ENCODE assay signal across 8 cellular contexts in the genomic region with DNA sequence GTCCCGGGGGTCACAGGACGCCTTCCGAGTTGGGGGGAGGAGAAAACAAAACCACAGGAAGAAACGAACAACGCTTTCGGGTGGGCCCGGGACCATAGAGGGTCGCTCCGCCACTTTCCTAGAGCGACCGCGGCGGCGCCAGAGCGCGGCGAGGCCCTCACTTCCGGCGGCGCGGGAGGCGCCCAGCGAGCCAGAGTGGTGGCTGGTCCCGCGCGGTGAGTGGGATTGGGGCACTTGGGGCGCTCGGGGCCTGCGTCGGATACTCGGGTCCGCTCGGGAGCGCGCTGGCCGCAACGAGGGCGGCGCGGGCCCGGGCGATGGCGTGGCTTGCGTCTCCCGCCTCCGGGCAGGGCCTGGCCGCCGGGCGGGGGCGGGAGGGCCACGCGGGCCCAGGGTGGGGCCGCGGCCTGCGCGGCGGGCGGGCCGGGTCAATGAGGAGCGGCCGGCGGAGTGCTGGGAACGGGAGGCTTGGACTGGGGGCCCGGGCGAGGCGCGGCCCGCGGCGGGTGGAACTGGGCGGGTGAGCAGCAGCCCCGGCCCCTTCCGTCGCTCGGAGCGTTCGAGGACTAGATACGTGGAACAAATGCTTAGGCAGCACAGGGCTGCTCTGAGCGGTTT. TPM values are rescaled to one million over a fixed set of nuclear protein-coding genes. Genes with fewer than 3 reads are reported as not detected.
DNase-seq lines count a peak whose midpoint lies in the region; ATAC-seq and TF ChIP-seq lines count a peak whose summit lies in the region.

A gene (plus strand): TSS at position 160 of the 618 bp plus-strand sequence. CDS start 2,446 bp downstream, outside the sequence.

- ATAC-seq in GM18511 (IDR thresholded peaks at IDR 0.05; ENCODE audit: unreplicated experiment) (peak; percentile 81), HG02981 (IDR thresholded peaks at IDR 0.05; ENCODE audit: unreplicated experiment) (peak; percentile 55)
- peak; percentile 77 for ATAC-seq in effector memory CD8-positive, alpha-beta T cell (replicated peaks)

- H2AK5ac ChIP-seq in mesendoderm (ENCODE audit: low read length): no peak within 1 kb of the TSS

- peak within 1 kb of the TSS; percentile 73 for H3K18ac ChIP-seq in mesendoderm (ENCODE audit: low read length)

- H3K36me3 Mint-ChIP-seq in effector memory CD8-positive, alpha-beta T cell (ENCODE audit: insufficient read depth): peaks cover 32% of the 10 kb centered on the region

- no CpG with 5 or more reads among the region's 79 CpGs for WGBS in mesendoderm (ENCODE audit: extremely low coverage, insufficient coverage, low lambda C conversion rate)

- H3K9ac ChIP-seq in mesendoderm (ENCODE audit: low read length): peak within 1 kb of the TSS; percentile 93

- H3K79me2 ChIP-seq in mesendoderm (ENCODE audit: control insufficient read depth, insufficient read depth, low read length): peaks cover 13% of the 10 kb centered on the region

- BruUV-seq in A673 (replicated peaks; lab: Mats Ljungman, UMichigan): no TSS peak

- intact Hi-C loops in A673 (cut with micrococcal nuclease; ENCODE audit: unreplicated experiment): loop anchor here (10.0 kb wide), 1 partner anchor 674 kb away; a partner anchor contains a TSS

- H3K27me3 Mint-ChIP-seq in effector memory CD8-positive, alpha-beta T cell: no peaks in the 10 kb centered on the region

- H3K4me2 ChIP-seq in mesendoderm (ENCODE audit: low read length): peak within 1 kb of the TSS; percentile 93

- POLR2A ChIA-PET in A673 (lab: Charles Lee; ENCODE audit: low non-redundant PET): no interaction called here

- peaks cover 23 to 33% of the 10 kb centered on the region in 2 donors for H3K4me1 Mint-ChIP-seq in effector memory CD8-positive, alpha-beta T cell (ENCODE audit: low read depth in 2 of 2)

- H3K4me3 ChIP-seq in A673 (ENCODE audit: low read depth, low read length, poor library complexity, severe bottlenecking) (peak within 1 kb of the TSS; percentile 55), mesendoderm (ENCODE audit: low read length) (peak within 1 kb of the TSS; percentile 93)

- H3K36me3 ChIP-seq in A673 (ENCODE audit: insufficient read depth, low read length, poor library complexity, severe bottlenecking) (peaks cover 27% of the 10 kb centered on the region), mesendoderm (ENCODE audit: control insufficient read depth, insufficient read depth, low read length) (no peaks in the 10 kb centered on the region)

- peak within 1 kb of the TSS; percentile 97 for H3K56ac ChIP-seq in mesendoderm (ENCODE audit: low read length)

- no peaks in the 10 kb centered on the region for H3K27me3 ChIP-seq in A673 (replicated peaks; ENCODE audit: insufficient read depth, low read depth, low read length, poor library complexity)
- no peaks in the 10 kb centered on the region for H3K27me3 ChIP-seq in mesendoderm (ENCODE audit: insufficient read depth, low read length, poor library complexity)

- TF ChIP-seq CTCF in A673 (conservative IDR thresholded peaks at IDR 0.05; ENCODE audit: low read depth, low read length): no peak

- H3K4me1 ChIP-seq in A673 (ENCODE audit: insufficient read depth, low read length, poor library complexity, severe bottlenecking) (peaks cover 9% of the 10 kb centered on the region), mesendoderm (ENCODE audit: control insufficient read depth, low read depth, low read length) (peaks cover 3% of the 10 kb centered on the region)

- H3K9me3 ChIP-seq in A673 (ENCODE audit: low read depth, low read length, poor library complexity, severe bottlenecking): peaks cover 6% of the 10 kb centered on the region

- H4K5ac ChIP-seq in mesendoderm (ENCODE audit: low read length): peak within 1 kb of the TSS; percentile 64

- H2BK15ac ChIP-seq in mesendoderm (replicated peaks; ENCODE audit: low read depth): no peak within 1 kb of the TSS

- CTCF ChIA-PET in A673 (lab: Charles Lee): interaction anchor here (0.6 kb wide), 1 partner anchor 68 kb away, joined by 3 read pairs; no protein-coding TSS in a partner anchor

- H3K9me3 Mint-ChIP-seq in effector memory CD8-positive, alpha-beta T cell: no peaks in the 10 kb centered on the region

- H3K27ac Mint-ChIP-seq in effector memory CD8-positive, alpha-beta T cell: peak within 1 kb of the TSS; percentile 82 to 95

- peak within 1 kb of the TSS; percentile 64 for H2BK120ac ChIP-seq in mesendoderm (ENCODE audit: low read depth, low read length)

- H3K79me1 ChIP-seq in mesendoderm (ENCODE audit: low read length): peaks cover 6% of the 10 kb centered on the region

- H3K27ac ChIP-seq in A673 (ENCODE audit: low read depth, low read length, poor library complexity, severe bottlenecking) (peak within 1 kb of the TSS; percentile 87), mesendoderm (ENCODE audit: low read depth, low read length) (peak within 1 kb of the TSS; percentile 45)

- peak within 1 kb of the TSS; percentile 78 to 84 for H3K4me3 Mint-ChIP-seq in effector memory CD8-positive, alpha-beta T cell

- H4K8ac ChIP-seq in mesendoderm (ENCODE audit: low read depth, low read length): peak within 1 kb of the TSS; percentile 82

- peak; percentile 88 for DNase-seq in A673 (ENCODE audit: low spot score)
- DNase-seq in NCI-H345 (lab: John Stamatoyannopoulos, UW): peak; percentile 48
- DNase-seq in activated CD8-positive, alpha-beta memory T cell treated with anti-CD3 and anti-CD28 coated beads for 1 hour (ENCODE audit: extremely low read depth in 1 of 2, low read depth in 1 of 2): peak; percentile 32 to 61
- DNase-seq in effector memory CD8-positive, alpha-beta T cell: peak; percentile 59 to 66 (median 65)
- peak; percentile 80 for DNase-seq in mesendoderm
- DNase-seq in stimulated activated CD8-positive, alpha-beta memory T cell treated with anti-CD3 and anti-CD28 coated beads, Interleukin-15, amount 100 ng/mL, for 48 hours (ENCODE audit: low read depth in 2 of 2): peak; percentile 56 to 64

- no peak within 1 kb of the TSS for H2BK5ac ChIP-seq in mesendoderm (ENCODE audit: low read length)

- no peak within 1 kb of the TSS for H3K23ac ChIP-seq in mesendoderm (ENCODE audit: low read length)

- peak within 1 kb of the TSS; percentile 89 for H3K4ac ChIP-seq in mesendoderm (ENCODE audit: low read depth, low read length)

RNA-seq across cellular contexts. Expression of the gene that starts here (rescaled TPM):
- total RNA-seq in A673 (2021): 41.8 and 42.1 TPM in 2 replicates
- polyA plus RNA-seq in mesendoderm (2013, experiment 1 of 2): 64.7 TPM
- polyA plus RNA-seq in mesendoderm (2013, experiment 2 of 2): 63.5 TPM

Comparison
In these comparisons a context has a peak if more than half of its experiments do, and no peak if none do; other contexts are left out.
1. Peak in every context shown above with its lines: DNase-seq, ATAC-seq, H3K4me3 ChIP-seq and H3K27ac ChIP-seq.